Comparison of ENCODE assay signal across 10 cellular contexts in the genomic region with DNA sequence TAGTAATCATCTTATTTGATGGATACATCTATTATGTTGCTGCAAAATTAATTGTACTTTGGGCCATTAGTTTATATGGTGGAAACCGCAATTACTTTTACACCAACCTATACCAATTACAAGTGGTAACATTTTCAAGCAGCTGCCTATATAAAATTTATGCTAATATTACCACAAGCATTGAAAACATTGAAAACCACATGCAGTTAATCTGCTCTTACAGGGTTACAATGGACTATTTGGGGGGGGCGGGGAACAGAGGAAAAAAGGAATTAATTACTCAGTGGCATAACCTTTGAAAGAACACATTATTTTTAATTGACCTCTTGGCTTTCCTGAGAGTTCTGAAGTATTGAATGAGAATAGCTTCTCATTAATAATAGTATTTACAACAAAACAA.
"Had no signal": no experiment of that assay in that cellular context is flagged by ENCODE, and none has a peak within 500 bp of the region (broad histone marks: within the 10 kb centered on the region; RNA-seq: fewer than 3 reads in every experiment).

No MANE protein-coding gene starts in this region.

- DNase-seq: activated CD4-positive, alpha-beta memory T cell treated with anti-CD3 and anti-CD28 coated beads, Interleukin-2, amount 10 ng/mL, durations not matched to agents 7 days and 5 days; activated CD4-positive, alpha-beta T cell treated with anti-CD3 and anti-CD28 coated beads, Interleukin-2, amount 50 U/mL, for 1 hour; activated CD4-positive, CD25-positive, alpha-beta regulatory T cell; activated gamma-delta T cell; activated T-cell treated with anti-CD3 and anti-CD28 coated beads for 4 hours; PC-9; SHP77 treated with DMSO at 0.1 percent for 48 hours had no signal

- H3K36me3 ChIP-seq: brain microvascular endothelial cell, cardiac muscle cell had no signal

- H3K4me3 ChIP-seq: cardiac muscle cell, PC-9 had no signal

- H3K27ac ChIP-seq: brain microvascular endothelial cell, cardiac muscle cell, PC-9, VCaP had no signal

- H3K27me3 ChIP-seq: brain microvascular endothelial cell, cardiac muscle cell had no signal
